ENCODE assay signal across 10 cellular contexts in genomic region chr6:37630281-37630799, GRCh38.
DNase-seq lines count a peak whose midpoint lies in the region; ATAC-seq and TF ChIP-seq lines count a peak whose summit lies in the region.
"Had no signal": no experiment of that assay in that cellular context is flagged by ENCODE, and none has a peak within 500 bp of the region (broad histone marks: within the 10 kb centered on the region; RNA-seq: fewer than 3 reads in every experiment).

No MANE protein-coding gene starts in this region.

- H3K4me3 ChIP-seq in AG09309 (ENCODE audit: control insufficient read depth, low read depth, low read length) (no peak overlapping the region), adrenal gland (no peak overlapping the region)

- H3K27me3 Mint-ChIP-seq in T-helper 2 cell treated with Interferon-gamma antibody and Interleukin-4, amounts not matched to agents 5 μg/mL and 100 μg/mL, for 36 hours (ENCODE audit: low read depth) = peaks cover 8% of the 10 kb centered on the region

- H3K4me3 Mint-ChIP-seq in T-helper 2 cell treated with Interferon-gamma antibody and Interleukin-4, amounts not matched to agents 5 μg/mL and 100 μg/mL, for 36 hours = no peak overlapping the region

- no peak for TF ChIP-seq POLR2A in adrenal gland (IDR thresholded peaks at IDR 0.05)

- ATAC-seq in HG03039 (IDR thresholded peaks at IDR 0.05; ENCODE audit: unreplicated experiment) = no peak

- TF ChIP-seq CTCF in AG09309 (IDR thresholded peaks at IDR 0.05; ENCODE audit: control insufficient read depth, insufficient read depth, low read depth, low read length, missing control alignments) (no peak), adrenal gland (IDR thresholded peaks at IDR 0.05) (no peak)

- H3K4me1 Mint-ChIP-seq in T-helper 2 cell treated with Interferon-gamma antibody and Interleukin-4, amounts not matched to agents 5 μg/mL and 100 μg/mL, for 36 hours (ENCODE audit: low read depth) = peaks cover 10% of the 10 kb centered on the region

- H3K27ac ChIP-seq in adrenal gland = peak overlapping the region in 2 of 5 donors; percentile 44 to 66
- H3K27ac ChIP-seq: neutrophil had no signal

- intact Hi-C loops in adrenal gland (cut with DNase I) = no loop called here

- no peaks in the 10 kb centered on the region for H3K36me3 Mint-ChIP-seq in T-helper 2 cell treated with Interferon-gamma antibody and Interleukin-4, amounts not matched to agents 5 μg/mL and 100 μg/mL, for 36 hours (ENCODE audit: low read depth)

- no peaks in the 10 kb centered on the region for H3K36me3 ChIP-seq in adrenal gland (replicated peaks in 1 of 2)
- H3K36me3 ChIP-seq: neutrophil had no signal

- H3K27me3 ChIP-seq in adrenal gland = no peaks in the 10 kb centered on the region

- no peaks in the 10 kb centered on the region for H3K9me3 Mint-ChIP-seq in T-helper 2 cell treated with Interferon-gamma antibody and Interleukin-4, amounts not matched to agents 5 μg/mL and 100 μg/mL, for 36 hours

- no peak overlapping the region for H3K27ac Mint-ChIP-seq in T-helper 2 cell treated with Interferon-gamma antibody and Interleukin-4, amounts not matched to agents 5 μg/mL and 100 μg/mL, for 36 hours

- H3K4me1 ChIP-seq in adrenal gland (replicated peaks in 1 of 2) = no peaks in the 10 kb centered on the region

- no peaks in the 10 kb centered on the region for H3K9me3 ChIP-seq in adrenal gland (replicated peaks in 1 of 3)
- H3K9me3 ChIP-seq: neutrophil had no signal

- WGBS in adrenal gland, 4 donors = 59 to 79% (median 67%) methylated on average over 5 of the region's 5 CpGs

- DNase-seq in AG09309 (ENCODE audit: low read depth) (peak; percentile 98), M059J (ENCODE audit: low read depth) (peak; percentile 100), adrenal gland (peak; percentile 61 to 95 (median 85)), kidney glomerular epithelial cell (lab: John Stamatoyannopoulos, UW) (peak; percentile 97), NCI-H2081 treated with DMSO at 0.1 percent for 48 hours (lab: John Stamatoyannopoulos, UW) (no peak)
- no peak for DNase-seq in stimulated activated CD4-positive, alpha-beta T cell treated with anti-CD3 and anti-CD28 coated beads, Interleukin-12 subunit alpha, Interleukin-12 subunit beta, amount 100 ng/mL, for 4 hours
- no peak for DNase-seq in T-helper 2 cell treated with Interferon-gamma antibody and Interleukin-4, amounts not matched to agents 5 μg/mL and 100 μg/mL, for 36 hours (ENCODE audit: low spot score)
- DNase-seq: activated CD4-positive, alpha-beta T cell treated with anti-CD3 and anti-CD28 coated beads for 48 hours had no signal

Comparison
In these comparisons a context has a peak if more than half of its experiments do, and no peak if none do; other contexts are left out.
1. DNase-seq: peak in AG09309 (single experiment), M059J (single experiment), adrenal gland (7 of 7) and kidney glomerular epithelial cell (single experiment); none in NCI-H2081 treated with DMSO at 0.1 percent for 48 hours (single experiment), stimulated activated CD4-positive, alpha-beta T cell treated with anti-CD3 and anti-CD28 coated beads, Interleukin-12 subunit alpha, Interleukin-12 subunit beta, amount 100 ng/mL, for 4 hours (single experiment) and T-helper 2 cell treated with Interferon-gamma antibody and Interleukin-4, amounts not matched to agents 5 μg/mL and 100 μg/mL, for 36 hours (single experiment).